In genomic region chr14:102928412-102929348, GRCh38 we compare ENCODE assay signal across 7 cellular contexts. TPM values are rescaled to one million over a fixed set of nuclear protein-coding genes. Genes with fewer than 3 reads are reported as not detected.
A peak's percentile ranks its signal among the peaks of the same experiment; 100 is the strongest.
DNase-seq lines count a peak whose midpoint lies in the region; ATAC-seq, FAIRE-seq and TF ChIP-seq lines count a peak whose summit lies in the region.

No MANE protein-coding gene starts in this region.

- no peak overlapping the region for H3K27ac ChIP-seq in HUES6 (ENCODE audit: low read depth, low read length)
- no peak overlapping the region for H3K27ac ChIP-seq in K562 (ENCODE audit: extremely low read depth, low read depth, low read length)

- no peaks in the 10 kb centered on the region for H3K36me3 Mint-ChIP-seq in T-helper 2 cell treated with Interferon-gamma antibody and Interleukin-4, amounts not matched to agents 5 μg/mL and 100 μg/mL, for 36 hours (ENCODE audit: low read depth)

- no peak overlapping the region for H3K4me2 ChIP-seq in K562 (ENCODE audit: insufficient read depth, low read length)

- no peaks in the 10 kb centered on the region for H3K9me1 ChIP-seq in K562 (ENCODE audit: control insufficient read depth, insufficient read depth, low read length)

- no peak for TF ChIP-seq EP300 in K562 (IDR thresholded peaks at IDR 0.05; ENCODE audit: low read length)

- H3K4me3 ChIP-seq in HUES6 (ENCODE audit: low read depth, low read length), result peak overlapping the region; percentile 92
- H3K4me3 ChIP-seq in K562, result no peak overlapping the region
- H3K4me3 ChIP-seq in lower leg skin (ENCODE audit: low read depth, poor library complexity, severe bottlenecking), result peak overlapping the region; percentile 22

- no peaks in the 10 kb centered on the region for H3K9me3 Mint-ChIP-seq in T-helper 2 cell treated with Interferon-gamma antibody and Interleukin-4, amounts not matched to agents 5 μg/mL and 100 μg/mL, for 36 hours

- no peak for TF ChIP-seq POLR2A in K562 (conservative IDR thresholded peaks at IDR 0.05)
- no peak for TF ChIP-seq POLR2A in lower leg skin (IDR thresholded peaks at IDR 0.05)

- DNase-seq in T-helper 2 cell treated with Interferon-gamma antibody and Interleukin-4, amounts not matched to agents 5 μg/mL and 100 μg/mL, for 36 hours (ENCODE audit: low spot score), result peak; percentile 32
- DNase-seq in K562 (ENCODE audit: extremely low read depth in 1 of 4, low spot score in 3 of 4) (no peak), lower leg skin (ENCODE audit: low spot score in 2 of 2) (peak; percentile 65 to 95), frontal cortex (ENCODE audit: low spot score in 2 of 2) (no peak)
- peak; percentile 61 for DNase-seq in stimulated activated CD8-positive, alpha-beta memory T cell treated with anti-CD3 and anti-CD28 coated beads, Interleukin-12 subunit alpha, Interleukin-12 subunit beta, amount 100 ng/mL, for 24 hours (ENCODE audit: extremely low read depth)

- H3K9ac ChIP-seq in HUES6 (ENCODE audit: low read length), result peak overlapping the region; percentile 49
- no peak overlapping the region for H3K9ac ChIP-seq in K562 (ENCODE audit: insufficient read depth in 1 of 2, low read depth in 2 of 2, low read length in 2 of 2)

- H3K36me3 ChIP-seq in HUES6 (ENCODE audit: control insufficient read depth, insufficient read depth, low read length) (peaks cover 9% of the 10 kb centered on the region), K562 (ENCODE audit: control insufficient read depth, insufficient read depth, low read length) (peaks cover 6% of the 10 kb centered on the region; the same call in 1 of the 3 replicates)

- H3K27me3 ChIP-seq in HUES6 (ENCODE audit: control insufficient read depth, insufficient read depth, low read length) (peaks cover 84% of the 10 kb centered on the region), K562 (ENCODE audit: control insufficient read depth in 2 of 2, insufficient read depth in 2 of 2, low read length in 2 of 2) (no peaks in the 10 kb centered on the region)

- H3K79me2 ChIP-seq in K562 (ENCODE audit: control insufficient read depth, insufficient read depth, low read length), result no peaks in the 10 kb centered on the region

- intact Hi-C loops in K562 (cut with micrococcal nuclease), result no loop called here
- intact Hi-C loops in lower leg skin (cut with DNase I; ENCODE audit: low total_unique reads), result no loop called here

- BruUV-seq in K562 (replicated peaks; lab: Mats Ljungman, UMichigan), result no TSS peak

- H3K27ac Mint-ChIP-seq in T-helper 2 cell treated with Interferon-gamma antibody and Interleukin-4, amounts not matched to agents 5 μg/mL and 100 μg/mL, for 36 hours, result no peak overlapping the region

- POLR2A ChIA-PET in K562 (lab: Yijun Ruan, JAX), result interaction anchor here (0.6 kb wide), 1 partner anchor 12 kb away, joined by 4 read pairs; no protein-coding TSS in a partner anchor

- no peak for TF ChIP-seq RAD21 in K562 (CRISPR knock-in tag; conservative IDR thresholded peaks at IDR 0.05 in 1 of 2, IDR thresholded peaks at IDR 0.05 in 1 of 2)

- CTCF ChIA-PET in K562 (lab: Yijun Ruan, JAX; ENCODE audit: low intra/inter-chr PET ratio), result no interaction called here

- H3K9me3 ChIP-seq in HUES6 (ENCODE audit: control insufficient read depth, insufficient read depth, low read depth, low read length), result no peaks in the 10 kb centered on the region
- no peaks in the 10 kb centered on the region for H3K9me3 ChIP-seq in K562 (replicated peaks; ENCODE audit: control insufficient read depth, insufficient read depth, low read depth, low read length)

- in situ Hi-C loops in K562 (cut with MboI), result no loop called here

- WGBS in K562 (ENCODE audit: insufficient coverage, low coverage, missing lambda C conversion rate), result 87% methylated on average over 3 of the region's 111 CpGs
- 1 to 4% methylated on average over 19 to 65 of the region's 111 CpGs for WGBS in lower leg skin, 2 donors

- H3K4me1 ChIP-seq in HUES6 (ENCODE audit: control insufficient read depth, insufficient read depth, low read length), result peaks cover 25% of the 10 kb centered on the region
- H3K4me1 ChIP-seq in K562 (replicated peaks in 1 of 2; ENCODE audit: control insufficient read depth in 2 of 2, insufficient read depth in 2 of 2, low read length in 2 of 2), result peaks cover 0 to 33% of the 10 kb centered on the region in 2 experiments; a peak in 3 of 5 replicates

- TF ChIP-seq CTCF in K562 (IDR thresholded peaks at IDR 0.05 in 2 of 3, conservative IDR thresholded peaks at IDR 0.05 in 1 of 3; ENCODE audit: insufficient read depth in 2 of 3, low read depth in 1 of 3, low read length in 3 of 3), result no peak
- no peak for TF ChIP-seq CTCF in lower leg skin (IDR thresholded peaks at IDR 0.05)

- no peak overlapping the region for H2AFZ ChIP-seq in K562 (ENCODE audit: low read depth, low read length)

- FAIRE-seq in K562 (lab: Jason Lieb, UNC) (no peak), frontal cortex (lab: Jason Lieb, UNC) (no peak)

- peaks cover 1% of the 10 kb centered on the region for H3K4me1 Mint-ChIP-seq in T-helper 2 cell treated with Interferon-gamma antibody and Interleukin-4, amounts not matched to agents 5 μg/mL and 100 μg/mL, for 36 hours (ENCODE audit: low read depth)

- H3K4me3 Mint-ChIP-seq in T-helper 2 cell treated with Interferon-gamma antibody and Interleukin-4, amounts not matched to agents 5 μg/mL and 100 μg/mL, for 36 hours, result peak overlapping the region; percentile 49

- H4K20me1 ChIP-seq in K562 (replicated peaks; ENCODE audit: control insufficient read depth, insufficient read depth, low read length), result no peaks in the 10 kb centered on the region

- H3K27me3 Mint-ChIP-seq in T-helper 2 cell treated with Interferon-gamma antibody and Interleukin-4, amounts not matched to agents 5 μg/mL and 100 μg/mL, for 36 hours (ENCODE audit: low read depth), result peaks cover 46% of the 10 kb centered on the region

- ATAC-seq in GM19043 (IDR thresholded peaks at IDR 0.05; ENCODE audit: low read depth, unreplicated experiment) (peak; percentile 58), K562 (no peak)

TF ChIP-seq in K562, 482 proteins besides CTCF, POLR2A, EP300 and RAD21 (continues in another document):
- TF ChIP-seq MXI1 (IDR thresholded peaks at IDR 0.05; ENCODE audit: low read depth, low read length), result no peak
- TF ChIP-seq, protein P1, sequence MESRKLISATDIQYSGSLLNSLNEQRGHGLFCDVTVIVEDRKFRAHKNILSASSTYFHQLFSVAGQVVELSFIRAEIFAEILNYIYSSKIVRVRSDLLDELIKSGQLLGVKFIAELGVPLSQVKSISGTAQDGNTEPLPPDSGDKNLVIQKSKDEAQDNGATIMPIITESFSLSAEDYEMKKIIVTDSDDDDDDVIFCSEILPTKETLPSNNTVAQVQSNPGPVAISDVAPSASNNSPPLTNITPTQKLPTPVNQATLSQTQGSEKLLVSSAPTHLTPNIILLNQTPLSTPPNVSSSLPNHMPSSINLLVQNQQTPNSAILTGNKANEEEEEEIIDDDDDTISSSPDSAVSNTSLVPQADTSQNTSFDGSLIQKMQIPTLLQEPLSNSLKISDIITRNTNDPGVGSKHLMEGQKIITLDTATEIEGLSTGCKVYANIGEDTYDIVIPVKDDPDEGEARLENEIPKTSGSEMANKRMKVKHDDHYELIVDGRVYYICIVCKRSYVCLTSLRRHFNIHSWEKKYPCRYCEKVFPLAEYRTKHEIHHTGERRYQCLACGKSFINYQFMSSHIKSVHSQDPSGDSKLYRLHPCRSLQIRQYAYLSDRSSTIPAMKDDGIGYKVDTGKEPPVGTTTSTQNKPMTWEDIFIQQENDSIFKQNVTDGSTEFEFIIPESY (CRISPR knock-in tag; IDR thresholded peaks at IDR 0.05), result peak; percentile 75
- TF ChIP-seq ZNF699 (CRISPR knock-in tag; IDR thresholded peaks at IDR 0.05; ENCODE audit: insufficient replicate concordance), result no peak
- TF ChIP-seq FOS (IDR thresholded peaks at IDR 0.05; ENCODE audit: extremely low read depth, insufficient read length), result no peak
- TF ChIP-seq ARHGAP35 (IDR thresholded peaks at IDR 0.05; ENCODE audit: partially characterized antibody), result no peak
- TF ChIP-seq BCOR (IDR thresholded peaks at IDR 0.05), result no peak

RNA-seq across cellular contexts. Expression of gene AMN, which starts 6.2 kb away (rescaled TPM):
- 0.49 TPM in 1 of 2 replicates, not detected in the other for total RNA-seq in K562 (2011; cell fraction: chromatin; rRNA removed; ENCODE audit: low replicate concordance)
- total RNA-seq in K562 (2011; cell fraction: nucleolus; rRNA removed), result 0.13 and 0.17 TPM in 2 replicates
- 0.22 TPM in 1 of 2 replicates, not detected in the other for total RNA-seq in K562 (2011; cell fraction: nucleoplasm; rRNA removed)
- total RNA-seq in K562 (2014; rRNA removed), result 0.04 and 0.14 TPM in 2 replicates
- total RNA-seq in K562 (2014; rRNA removed; fragmentation: Illumina TruSeq; extraction: Trizol), result not detected in 2 replicates
- not detected in 2 replicates for total RNA-seq in K562 (2015; rRNA removed; fragmentation: Illumina TruSeq; extraction: Trizol)
- 0.04 and 0.09 TPM in 2 replicates for total RNA-seq in K562 (2021)
- not detected in 2 replicates for polyA plus RNA-seq in K562 (2011; rRNA removed)
- polyA plus RNA-seq in K562 (2011; cell fraction: cytosol; rRNA removed), result 0.03 TPM in 1 of 2 replicates, not detected in the other
- 0.20 and 0.27 TPM in 2 replicates for polyA plus RNA-seq in K562 (2011; cell fraction: nucleus; rRNA removed)
- polyA plus RNA-seq in K562 (2012), result 0.03 and 0.14 TPM in 2 replicates
- not detected in 2 replicates for polyA plus RNA-seq in K562 (2014; fragmentation: Illumina TruSeq; extraction: Trizol)
- not detected for polyA plus RNA-seq in K562 (2014; fragmentation: Nextera tagmentation; extraction: Ambion mirVana)
- not detected in 2 replicates for polyA plus RNA-seq in K562 (2014; rRNA removed)
- not detected in 2 replicates for polyA minus RNA-seq in K562 (2011; rRNA and poly(A)+ RNA removed)
- polyA minus RNA-seq in K562 (2011; cell fraction: cytosol; rRNA and poly(A)+ RNA removed), result not detected in 2 replicates
- polyA minus RNA-seq in K562 (2011; cell fraction: nucleus; rRNA and poly(A)+ RNA removed), result 0.11 and 0.13 TPM in 2 replicates
- total RNA-seq in lower leg skin, result 10 to 100 TPM; 21.5 to 29.1 (median 24.1) TPM
- under 0.01 TPM for total RNA-seq in frontal cortex

Comparison
In these comparisons a context has a peak if more than half of its experiments do, and no peak if none do; other contexts are left out.
1. DNase-seq: peak in T-helper 2 cell treated with Interferon-gamma antibody and Interleukin-4, amounts not matched to agents 5 μg/mL and 100 μg/mL, for 36 hours (single experiment), lower leg skin (2 of 2) and stimulated activated CD8-positive, alpha-beta memory T cell treated with anti-CD3 and anti-CD28 coated beads, Interleukin-12 subunit alpha, Interleukin-12 subunit beta, amount 100 ng/mL, for 24 hours (single experiment); none in K562 (0 of 4) and frontal cortex (0 of 2).
2. RNA of gene AMN, which starts 6.2 kb away (total RNA-seq): 21.5 to 29.1 TPM in lower leg skin; 0.04 to 0.49 TPM in K562 and under 0.01 TPM in frontal cortex (single experiment); every median in the first group is over 10 times any median in the second.